Comparison of ENCODE assay signal across 1 cellular context in genomic region chr12:6828671-6829531, GRCh38.
TF ChIP-seq lines count a peak whose summit lies in the region.

No MANE protein-coding gene starts in this region.

TF ChIP-seq in K562, 482 proteins besides CTCF, POLR2A, EP300 and RAD21 (continued from another document and continues in another):
- TF ChIP-seq, protein P1, sequence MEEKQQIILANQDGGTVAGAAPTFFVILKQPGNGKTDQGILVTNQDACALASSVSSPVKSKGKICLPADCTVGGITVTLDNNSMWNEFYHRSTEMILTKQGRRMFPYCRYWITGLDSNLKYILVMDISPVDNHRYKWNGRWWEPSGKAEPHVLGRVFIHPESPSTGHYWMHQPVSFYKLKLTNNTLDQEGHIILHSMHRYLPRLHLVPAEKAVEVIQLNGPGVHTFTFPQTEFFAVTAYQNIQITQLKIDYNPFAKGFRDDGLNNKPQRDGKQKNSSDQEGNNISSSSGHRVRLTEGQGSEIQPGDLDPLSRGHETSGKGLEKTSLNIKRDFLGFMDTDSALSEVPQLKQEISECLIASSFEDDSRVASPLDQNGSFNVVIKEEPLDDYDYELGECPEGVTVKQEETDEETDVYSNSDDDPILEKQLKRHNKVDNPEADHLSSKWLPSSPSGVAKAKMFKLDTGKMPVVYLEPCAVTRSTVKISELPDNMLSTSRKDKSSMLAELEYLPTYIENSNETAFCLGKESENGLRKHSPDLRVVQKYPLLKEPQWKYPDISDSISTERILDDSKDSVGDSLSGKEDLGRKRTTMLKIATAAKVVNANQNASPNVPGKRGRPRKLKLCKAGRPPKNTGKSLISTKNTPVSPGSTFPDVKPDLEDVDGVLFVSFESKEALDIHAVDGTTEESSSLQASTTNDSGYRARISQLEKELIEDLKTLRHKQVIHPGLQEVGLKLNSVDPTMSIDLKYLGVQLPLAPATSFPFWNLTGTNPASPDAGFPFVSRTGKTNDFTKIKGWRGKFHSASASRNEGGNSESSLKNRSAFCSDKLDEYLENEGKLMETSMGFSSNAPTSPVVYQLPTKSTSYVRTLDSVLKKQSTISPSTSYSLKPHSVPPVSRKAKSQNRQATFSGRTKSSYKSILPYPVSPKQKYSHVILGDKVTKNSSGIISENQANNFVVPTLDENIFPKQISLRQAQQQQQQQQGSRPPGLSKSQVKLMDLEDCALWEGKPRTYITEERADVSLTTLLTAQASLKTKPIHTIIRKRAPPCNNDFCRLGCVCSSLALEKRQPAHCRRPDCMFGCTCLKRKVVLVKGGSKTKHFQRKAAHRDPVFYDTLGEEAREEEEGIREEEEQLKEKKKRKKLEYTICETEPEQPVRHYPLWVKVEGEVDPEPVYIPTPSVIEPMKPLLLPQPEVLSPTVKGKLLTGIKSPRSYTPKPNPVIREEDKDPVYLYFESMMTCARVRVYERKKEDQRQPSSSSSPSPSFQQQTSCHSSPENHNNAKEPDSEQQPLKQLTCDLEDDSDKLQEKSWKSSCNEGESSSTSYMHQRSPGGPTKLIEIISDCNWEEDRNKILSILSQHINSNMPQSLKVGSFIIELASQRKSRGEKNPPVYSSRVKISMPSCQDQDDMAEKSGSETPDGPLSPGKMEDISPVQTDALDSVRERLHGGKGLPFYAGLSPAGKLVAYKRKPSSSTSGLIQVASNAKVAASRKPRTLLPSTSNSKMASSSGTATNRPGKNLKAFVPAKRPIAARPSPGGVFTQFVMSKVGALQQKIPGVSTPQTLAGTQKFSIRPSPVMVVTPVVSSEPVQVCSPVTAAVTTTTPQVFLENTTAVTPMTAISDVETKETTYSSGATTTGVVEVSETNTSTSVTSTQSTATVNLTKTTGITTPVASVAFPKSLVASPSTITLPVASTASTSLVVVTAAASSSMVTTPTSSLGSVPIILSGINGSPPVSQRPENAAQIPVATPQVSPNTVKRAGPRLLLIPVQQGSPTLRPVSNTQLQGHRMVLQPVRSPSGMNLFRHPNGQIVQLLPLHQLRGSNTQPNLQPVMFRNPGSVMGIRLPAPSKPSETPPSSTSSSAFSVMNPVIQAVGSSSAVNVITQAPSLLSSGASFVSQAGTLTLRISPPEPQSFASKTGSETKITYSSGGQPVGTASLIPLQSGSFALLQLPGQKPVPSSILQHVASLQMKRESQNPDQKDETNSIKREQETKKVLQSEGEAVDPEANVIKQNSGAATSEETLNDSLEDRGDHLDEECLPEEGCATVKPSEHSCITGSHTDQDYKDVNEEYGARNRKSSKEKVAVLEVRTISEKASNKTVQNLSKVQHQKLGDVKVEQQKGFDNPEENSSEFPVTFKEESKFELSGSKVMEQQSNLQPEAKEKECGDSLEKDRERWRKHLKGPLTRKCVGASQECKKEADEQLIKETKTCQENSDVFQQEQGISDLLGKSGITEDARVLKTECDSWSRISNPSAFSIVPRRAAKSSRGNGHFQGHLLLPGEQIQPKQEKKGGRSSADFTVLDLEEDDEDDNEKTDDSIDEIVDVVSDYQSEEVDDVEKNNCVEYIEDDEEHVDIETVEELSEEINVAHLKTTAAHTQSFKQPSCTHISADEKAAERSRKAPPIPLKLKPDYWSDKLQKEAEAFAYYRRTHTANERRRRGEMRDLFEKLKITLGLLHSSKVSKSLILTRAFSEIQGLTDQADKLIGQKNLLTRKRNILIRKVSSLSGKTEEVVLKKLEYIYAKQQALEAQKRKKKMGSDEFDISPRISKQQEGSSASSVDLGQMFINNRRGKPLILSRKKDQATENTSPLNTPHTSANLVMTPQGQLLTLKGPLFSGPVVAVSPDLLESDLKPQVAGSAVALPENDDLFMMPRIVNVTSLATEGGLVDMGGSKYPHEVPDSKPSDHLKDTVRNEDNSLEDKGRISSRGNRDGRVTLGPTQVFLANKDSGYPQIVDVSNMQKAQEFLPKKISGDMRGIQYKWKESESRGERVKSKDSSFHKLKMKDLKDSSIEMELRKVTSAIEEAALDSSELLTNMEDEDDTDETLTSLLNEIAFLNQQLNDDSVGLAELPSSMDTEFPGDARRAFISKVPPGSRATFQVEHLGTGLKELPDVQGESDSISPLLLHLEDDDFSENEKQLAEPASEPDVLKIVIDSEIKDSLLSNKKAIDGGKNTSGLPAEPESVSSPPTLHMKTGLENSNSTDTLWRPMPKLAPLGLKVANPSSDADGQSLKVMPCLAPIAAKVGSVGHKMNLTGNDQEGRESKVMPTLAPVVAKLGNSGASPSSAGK (IDR thresholded peaks at IDR 0.05): peak; percentile 55; the same call in 1 of the 2 replicates
- peak; percentile 63; the same call in 1 of the 2 replicates for TF ChIP-seq LARP7 (IDR thresholded peaks at IDR 0.05)
- TF ChIP-seq EP400 (IDR thresholded peaks at IDR 0.05): peak; percentile 88
- no peak for TF ChIP-seq NR2F6 (CRISPR knock-in tag; IDR thresholded peaks at IDR 0.05)
- TF ChIP-seq SRSF9 (IDR thresholded peaks at IDR 0.05; ENCODE audit: borderline replicate concordance, low read depth, low read length): no peak
- no peak for TF ChIP-seq ZNF282 (CRISPR knock-in tag; IDR thresholded peaks at IDR 0.05)
- TF ChIP-seq SIN3B (IDR thresholded peaks at IDR 0.05; ENCODE audit: low read depth): 0 out of 2 replicates have a peak, but pooled peaks have one; percentile 23
- TF ChIP-seq AFF1 (IDR thresholded peaks at IDR 0.05; ENCODE audit: low read depth in 1 of 2, partially characterized antibody in 2 of 2): peak in 1 of 2 experiments; percentile 59
- TF ChIP-seq RBFOX2 (IDR thresholded peaks at IDR 0.05; ENCODE audit: low read depth, low read length): peak; percentile 78; the same call in 1 of the 2 replicates
- peak; percentile 67 for TF ChIP-seq HNRNPLL (IDR thresholded peaks at IDR 0.05; ENCODE audit: low read depth, low read length, poor library complexity, severe bottlenecking)
- TF ChIP-seq, protein P2, sequence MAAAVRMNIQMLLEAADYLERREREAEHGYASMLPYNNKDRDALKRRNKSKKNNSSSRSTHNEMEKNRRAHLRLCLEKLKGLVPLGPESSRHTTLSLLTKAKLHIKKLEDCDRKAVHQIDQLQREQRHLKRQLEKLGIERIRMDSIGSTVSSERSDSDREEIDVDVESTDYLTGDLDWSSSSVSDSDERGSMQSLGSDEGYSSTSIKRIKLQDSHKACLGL (CRISPR knock-in tag; IDR thresholded peaks at IDR 0.05; ENCODE audit: borderline replicate concordance, poor library complexity, severe bottlenecking): no peak
- no peak for TF ChIP-seq BRF1 (IDR thresholded peaks at IDR 0.05; ENCODE audit: borderline replicate concordance, extremely low read depth, insufficient read length)
- TF ChIP-seq MAZ (CRISPR knock-in tag; conservative IDR thresholded peaks at IDR 0.05 in 1 of 2, IDR thresholded peaks at IDR 0.05 in 1 of 2): peak in 1 of 2 experiments; percentile 53; a peak in 2 of 4 replicates
- no peak for TF ChIP-seq GMEB1 (CRISPR knock-in tag; IDR thresholded peaks at IDR 0.05)
- TF ChIP-seq HDAC1 (IDR thresholded peaks at IDR 0.05): peak in 1 of 2 experiments; percentile 52; a peak in 1 of 4 replicates
- no peak for TF ChIP-seq MAFK (IDR thresholded peaks at IDR 0.05; ENCODE audit: low read length)
- TF ChIP-seq ZNF431 (CRISPR knock-in tag; IDR thresholded peaks at IDR 0.05): no peak
- TF ChIP-seq ZNF830 (CRISPR knock-in tag; IDR thresholded peaks at IDR 0.05): no peak
- TF ChIP-seq ZNF778 (CRISPR knock-in tag; IDR thresholded peaks at IDR 0.05): no peak
- no peak for TF ChIP-seq ZNF124 (CRISPR knock-in tag; IDR thresholded peaks at IDR 0.05)
- no peak for TF ChIP-seq NELFE (IDR thresholded peaks at IDR 0.05; ENCODE audit: insufficient read depth, insufficient read length)
- no peak for TF ChIP-seq CHAMP1 (IDR thresholded peaks at IDR 0.05)
- no peak for TF ChIP-seq SMC3 (conservative IDR thresholded peaks at IDR 0.05; ENCODE audit: insufficient read depth, low read depth, low read length)
- TF ChIP-seq SAP30 (IDR thresholded peaks at IDR 0.05; ENCODE audit: borderline replicate concordance, insufficient read depth, low read depth, low read length, poor library complexity, severe bottlenecking): no peak
- no peak for TF ChIP-seq CHCHD3 (CRISPR knock-in tag; IDR thresholded peaks at IDR 0.05)
- 0 out of 2 replicates have a peak, but pooled peaks have one; percentile 19 for TF ChIP-seq SMARCA5 (IDR thresholded peaks at IDR 0.05)
- no peak; a peak in 1 of 4 replicates for TF ChIP-seq TEAD1 (CRISPR knock-in tag; IDR thresholded peaks at IDR 0.05)
- TF ChIP-seq RUNX1 (IDR thresholded peaks at IDR 0.05; ENCODE audit: low read depth): no peak
- no peak for TF ChIP-seq KAT7 (CRISPR knock-in tag; IDR thresholded peaks at IDR 0.05; ENCODE audit: borderline replicate concordance)
- peak; percentile 53; the same call in 1 of the 2 replicates for TF ChIP-seq RB1 (IDR thresholded peaks at IDR 0.05; ENCODE audit: low read depth)
- peak; percentile 31; the same call in 1 of the 2 replicates for TF ChIP-seq CREM (IDR thresholded peaks at IDR 0.05; ENCODE audit: low read depth)
- TF ChIP-seq ZNF740 (CRISPR knock-in tag; IDR thresholded peaks at IDR 0.05): no peak
- no peak for TF ChIP-seq ZNF740 (tag; IDR thresholded peaks at IDR 0.05)
- 0 out of 4 replicates have a peak, but pooled peaks of 1 of the 2 experiments have one; percentile 11 for TF ChIP-seq KDM4B (IDR thresholded peaks at IDR 0.05; ENCODE audit: borderline replicate concordance in 2 of 2, low read depth in 1 of 2)
- peak; percentile 82 for TF ChIP-seq POLR2G (IDR thresholded peaks at IDR 0.05; ENCODE audit: low read depth, low read length)
- TF ChIP-seq ZBTB34 (CRISPR knock-in tag; IDR thresholded peaks at IDR 0.05): no peak
- TF ChIP-seq L3MBTL2 (IDR thresholded peaks at IDR 0.05): peak; percentile 25; the same call in 1 of the 2 replicates
